ENCODE assay signal across 8 cellular contexts in the genomic region with DNA sequence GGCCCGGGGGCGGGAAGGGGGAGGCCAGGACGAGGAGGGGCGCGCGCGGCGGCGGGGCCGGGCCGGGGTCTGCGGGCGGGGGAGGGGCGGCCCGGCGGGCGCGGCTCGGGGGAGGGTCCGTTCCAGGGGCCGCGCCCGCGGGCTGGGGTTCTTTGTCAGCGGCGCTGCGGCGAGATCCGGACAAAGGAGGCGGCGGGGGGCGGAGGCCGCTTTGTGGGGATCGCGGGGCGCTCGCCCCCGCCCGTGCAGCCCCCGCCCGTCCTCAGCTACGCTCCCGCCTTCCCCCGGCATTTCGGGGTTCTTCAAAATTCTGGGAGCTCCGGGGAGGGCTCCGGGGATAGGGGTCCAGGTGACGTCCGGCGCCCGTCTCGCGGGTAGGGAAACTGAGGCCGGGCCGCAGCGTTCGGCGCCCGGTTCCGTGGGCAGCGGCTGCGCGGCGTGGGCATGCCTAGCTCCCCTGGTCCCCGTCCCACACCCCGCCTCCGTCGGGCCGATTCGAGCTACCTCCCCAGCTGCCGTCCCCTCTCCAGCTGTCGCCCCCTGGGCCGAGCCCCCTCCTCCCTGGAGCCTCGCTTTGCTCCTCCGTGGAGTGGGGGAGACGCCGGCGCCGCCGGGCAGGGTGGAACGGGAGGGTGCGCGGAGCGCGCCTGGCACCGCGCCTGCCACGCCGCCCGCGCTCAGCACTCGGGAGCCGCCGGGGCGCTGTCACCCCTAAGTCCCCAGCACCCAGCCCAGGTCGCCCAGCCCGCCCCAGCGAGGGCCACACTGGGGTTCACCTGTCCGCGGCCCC.
DNase-seq lines count a peak whose midpoint lies in the region; ATAC-seq lines count a peak whose summit lies in the region.

No MANE protein-coding gene starts in this region.

- intact Hi-C loops in dendritic cell treated with granulocyte-macrophage colony-stimulating factor and Interleukin-4, amounts not matched to agents 40 ng/mL and 50 ng/mL, for 4 days (cut with micrococcal nuclease), result no loop called here

- peak overlapping the region; percentile 82 for H3K27ac ChIP-seq in muscle layer of colon (ENCODE audit: low read depth, low read length)

- no peaks in the 10 kb centered on the region for H3K9me3 ChIP-seq in ES-I3 (ENCODE audit: control insufficient read depth, insufficient read depth, low read length)
- no peaks in the 10 kb centered on the region for H3K9me3 ChIP-seq in muscle layer of colon (ENCODE audit: low read length)

- no peaks in the 10 kb centered on the region for H3K27me3 ChIP-seq in muscle layer of colon (ENCODE audit: control insufficient read depth in 1 of 2, insufficient read depth in 2 of 2, low read length in 2 of 2)

- DNase-seq in RPMI8226 (peak; percentile 55), SW480 (ENCODE audit: low spot score) (no peak), NCI-H2029 (lab: John Stamatoyannopoulos, UW) (no peak)
- no peak for DNase-seq in activated CD4-positive, CD25-positive, alpha-beta regulatory T cell treated with anti-CD3 and anti-CD28 coated beads, Interleukin-2, amount 50 U/mL, for 72 hours

- no peaks in the 10 kb centered on the region for H3K9me3 Mint-ChIP-seq in dendritic cell treated with granulocyte-macrophage colony-stimulating factor and Interleukin-4, amounts not matched to agents 40 ng/mL and 50 ng/mL, for 4 days

- peak overlapping the region; percentile 71 for H3K4me3 Mint-ChIP-seq in dendritic cell treated with granulocyte-macrophage colony-stimulating factor and Interleukin-4, amounts not matched to agents 40 ng/mL and 50 ng/mL, for 4 days

- H3K4me1 ChIP-seq in ES-I3 (ENCODE audit: insufficient read depth, low read length) (peaks cover 40% of the 10 kb centered on the region; the same call in 1 of the 2 replicates), muscle layer of colon (ENCODE audit: insufficient read depth, low read length) (peaks cover 43% of the 10 kb centered on the region)

- H3K4me3 ChIP-seq in muscle layer of colon (ENCODE audit: low read depth in 1 of 2, low read length in 2 of 2), result peak overlapping the region; percentile 46 to 74

- H3K4me1 Mint-ChIP-seq in dendritic cell treated with granulocyte-macrophage colony-stimulating factor and Interleukin-4, amounts not matched to agents 40 ng/mL and 50 ng/mL, for 4 days (ENCODE audit: low read depth), result peaks cover 44% of the 10 kb centered on the region

- H3K27ac Mint-ChIP-seq in dendritic cell treated with granulocyte-macrophage colony-stimulating factor and Interleukin-4, amounts not matched to agents 40 ng/mL and 50 ng/mL, for 4 days, result peak overlapping the region; percentile 75

- peaks cover 34% of the 10 kb centered on the region for H3K36me3 Mint-ChIP-seq in dendritic cell treated with granulocyte-macrophage colony-stimulating factor and Interleukin-4, amounts not matched to agents 40 ng/mL and 50 ng/mL, for 4 days (ENCODE audit: low read depth)

- H3K9ac ChIP-seq in ES-I3 (ENCODE audit: low read depth, low read length), result peak overlapping the region; percentile 76
- H3K9ac ChIP-seq in muscle layer of colon (ENCODE audit: low read length), result peak overlapping the region; percentile 23

- H3K36me3 ChIP-seq in ES-I3 (ENCODE audit: insufficient read depth, low read length), result no peaks in the 10 kb centered on the region; the same call in 1 of the 2 replicates
- H3K36me3 ChIP-seq in muscle layer of colon (ENCODE audit: insufficient read depth, low read length), result no peaks in the 10 kb centered on the region

- H3K27me3 Mint-ChIP-seq in dendritic cell treated with granulocyte-macrophage colony-stimulating factor and Interleukin-4, amounts not matched to agents 40 ng/mL and 50 ng/mL, for 4 days, result peaks cover 35% of the 10 kb centered on the region

- ATAC-seq in HG03039 (IDR thresholded peaks at IDR 0.05; ENCODE audit: unreplicated experiment), result no peak
